Comparison of ENCODE assay signal across 11 cellular contexts in genomic region chr7:22402250-22402649, GRCh38. TPM values are rescaled to one million over a fixed set of nuclear protein-coding genes. Genes with fewer than 3 reads are reported as not detected.
DNase-seq lines count a peak whose midpoint lies in the region; ATAC-seq and TF ChIP-seq lines count a peak whose summit lies in the region.
"Had no signal": no experiment of that assay in that cellular context is flagged by ENCODE, and none has a peak within 500 bp of the region (broad histone marks: within the 10 kb centered on the region; RNA-seq: fewer than 3 reads in every experiment).

No MANE protein-coding gene starts in this region.

- ATAC-seq in GM18861 (IDR thresholded peaks at IDR 0.05; ENCODE audit: unreplicated experiment) = peak; percentile 44
- peak; percentile 49 for ATAC-seq in GM21825 (IDR thresholded peaks at IDR 0.05; ENCODE audit: unreplicated experiment)
- ATAC-seq in foreskin keratinocyte = no peak
- ATAC-seq: left ventricle myocardium superior had no signal

- H3K27ac ChIP-seq in foreskin keratinocyte (no peak overlapping the region), esophagus squamous epithelium (no peak overlapping the region)

- TF ChIP-seq CTCF in Loucy (conservative IDR thresholded peaks at IDR 0.05; ENCODE audit: low read length) (no peak), foreskin keratinocyte (conservative IDR thresholded peaks at IDR 0.05) (no peak), esophagus squamous epithelium (IDR thresholded peaks at IDR 0.05) (no peak)

- DNase-seq in immature natural killer cell = peak; percentile 24 to 38 (median 38)
- DNase-seq in foreskin keratinocyte = no peak
- no peak for DNase-seq in esophagus squamous epithelium (lab: John Stamatoyannopoulos, UW)
- no peak for DNase-seq in stimulated activated CD4-positive, alpha-beta T cell treated with anti-CD3 and anti-CD28 coated beads, Interleukin-15, amount 100 ng/mL, for 24 hours
- DNase-seq: Caco-2, glutamatergic neuron, left ventricle myocardium superior, NCI-H1092 had no signal

- H3K9me3 Mint-ChIP-seq in immature natural killer cell = peaks cover 0 to 3% (median 0%) of the 10 kb centered on the region in 6 donors

- 80 to 91% methylated on average over 1 to 2 of the region's 2 CpGs for WGBS in esophagus squamous epithelium, 2 donors

- no peaks in the 10 kb centered on the region for H4K20me1 ChIP-seq in Loucy (ENCODE audit: insufficient read depth, low read length, poor library complexity, severe bottlenecking)

- H3K4me3 ChIP-seq in Loucy (ENCODE audit: low read length, poor library complexity, severe bottlenecking) (peak overlapping the region; percentile 33), esophagus squamous epithelium (no peak overlapping the region)

- peak overlapping the region; percentile 65 for H2AFZ ChIP-seq in Loucy (ENCODE audit: low read length)

- H3K27me3 ChIP-seq in Loucy (ENCODE audit: insufficient read depth, low read length, poor library complexity, severe bottlenecking) (no peaks in the 10 kb centered on the region), foreskin keratinocyte (peaks cover 5% of the 10 kb centered on the region), esophagus squamous epithelium (no peaks in the 10 kb centered on the region)

- no peaks in the 10 kb centered on the region for H3K9me2 ChIP-seq in Loucy (replicated peaks; ENCODE audit: low read depth, low read length)

- H3K9me3 ChIP-seq in Loucy (ENCODE audit: insufficient read depth, low read depth, low read length) (no peaks in the 10 kb centered on the region), esophagus squamous epithelium (no peaks in the 10 kb centered on the region)
- H3K9me3 ChIP-seq: Caco-2 had no signal

- peak overlapping the region; percentile 65 to 90 (median 82) for H3K27ac Mint-ChIP-seq in immature natural killer cell

- peak overlapping the region; percentile 45 to 68 (median 66) for H3K4me3 Mint-ChIP-seq in immature natural killer cell

- intact Hi-C loops in esophagus squamous epithelium (cut with DNase I) = no loop called here

- peaks cover 7% of the 10 kb centered on the region; the same call in 1 of the 2 replicates for H3F3A ChIP-seq in Loucy (ENCODE audit: low read depth)

- H3K4me2 ChIP-seq in Loucy (ENCODE audit: low read depth, low read length, poor library complexity, severe bottlenecking) = peak overlapping the region; percentile 63

- peaks cover 29 to 33% of the 10 kb centered on the region in 2 donors for H3K4me1 Mint-ChIP-seq in immature natural killer cell

- H3K4me1 ChIP-seq in Loucy (ENCODE audit: insufficient read depth, low read length, poor library complexity, severe bottlenecking) (peaks cover 30% of the 10 kb centered on the region), foreskin keratinocyte (no peaks in the 10 kb centered on the region), esophagus squamous epithelium (peaks cover 0 to 18% (median 3%) of the 10 kb centered on the region in 3 donors)
- H3K4me1 ChIP-seq: Caco-2 had no signal

- H3K79me2 ChIP-seq in Loucy (ENCODE audit: insufficient read depth, low read length) = no peaks in the 10 kb centered on the region

- TF ChIP-seq POLR2A in esophagus squamous epithelium (IDR thresholded peaks at IDR 0.05) = no peak

- peaks cover 0 to 4% (median 0%) of the 10 kb centered on the region in 3 donors for H3K36me3 Mint-ChIP-seq in immature natural killer cell

- H3K9ac ChIP-seq in Loucy (ENCODE audit: low read depth, low read length, poor library complexity, severe bottlenecking) = peak overlapping the region; percentile 31

- peaks cover 0 to 3% (median 0%) of the 10 kb centered on the region in 3 donors for H3K27me3 Mint-ChIP-seq in immature natural killer cell (ENCODE audit: low read depth in 3 of 3)

- H3K36me3 ChIP-seq in Loucy (ENCODE audit: insufficient read depth, low read length) (no peaks in the 10 kb centered on the region), esophagus squamous epithelium (no peaks in the 10 kb centered on the region)

RNA-seq across cellular contexts. Expression of gene RAPGEF5, which starts 45.3 kb away (rescaled TPM):
- polyA plus RNA-seq in immature natural killer cell (under 1 TPM in 1 of 3 donors, not detected in 2; 0.11 TPM), foreskin keratinocyte (0.51 and 0.54 TPM in 2 replicates)
- total RNA-seq in foreskin keratinocyte (2.5 and 3.4 TPM in 2 replicates), esophagus squamous epithelium (10 to 100 TPM; 16.9 to 50.5 (median 38.4) TPM)

Comparison
In these comparisons a context has a peak if more than half of its experiments do, and no peak if none do; other contexts are left out.
1. DNase-seq: peak in immature natural killer cell (3 of 3); none in foreskin keratinocyte (0 of 2), esophagus squamous epithelium (single experiment) and stimulated activated CD4-positive, alpha-beta T cell treated with anti-CD3 and anti-CD28 coated beads, Interleukin-15, amount 100 ng/mL, for 24 hours (single experiment).